In genomic region chr5:16894236-16895057, GRCh38 we compare ENCODE assay signal across 8 cellular contexts. TPM values are rescaled to one million over a fixed set of nuclear protein-coding genes. Genes with fewer than 3 reads are reported as not detected.
DNase-seq lines count a peak whose midpoint lies in the region; ATAC-seq and TF ChIP-seq lines count a peak whose summit lies in the region.

No MANE protein-coding gene starts in this region.

- no peaks in the 10 kb centered on the region for H3K27me3 Mint-ChIP-seq in neural crest cell (ENCODE audit: low read depth)

- no peaks in the 10 kb centered on the region for H3K9me3 Mint-ChIP-seq in neural crest cell

- H3K36me3 Mint-ChIP-seq in neural crest cell (ENCODE audit: low read depth), result no peaks in the 10 kb centered on the region

- peak overlapping the region; percentile 77 for H3K27ac Mint-ChIP-seq in neural crest cell (ENCODE audit: unreplicated experiment)

- H3K4me3 Mint-ChIP-seq in neural crest cell, result peak overlapping the region; percentile 64

- no peak for ATAC-seq in GM19351 (IDR thresholded peaks at IDR 0.05; ENCODE audit: unreplicated experiment)
- ATAC-seq in GM18873 (IDR thresholded peaks at IDR 0.05; ENCODE audit: low FRiP score, unreplicated experiment), result no peak

- TF ChIP-seq CTCF in choroid plexus epithelial cell (conservative IDR thresholded peaks at IDR 0.05; ENCODE audit: low read depth, low read length), result no peak
- no peak for TF ChIP-seq CTCF in neural crest cell (conservative IDR thresholded peaks at IDR 0.05)

- H3K4me1 Mint-ChIP-seq in neural crest cell, result peaks cover 80% of the 10 kb centered on the region

- DNase-seq in ELF-1 (ENCODE audit: low read depth, low spot score) (peak; percentile 84), NCI-H345 treated with DMSO at 0.1 percent for 48 hours (lab: John Stamatoyannopoulos, UW; ENCODE audit: unreplicated experiment) (peak; percentile 22), choroid plexus epithelial cell (ENCODE audit: low read depth) (peak; percentile 93), neural crest cell (ENCODE audit: low read depth, low spot score) (peak; percentile 16), globus pallidus (ENCODE audit: low spot score) (no peak), NOMO-1 (lab: John Stamatoyannopoulos, UW; ENCODE audit: unreplicated experiment in 2 of 2) (no peak)

- H3K4me3 ChIP-seq in choroid plexus epithelial cell (ENCODE audit: low read depth, low read length), result no peak overlapping the region

RNA-seq across cellular contexts. Expression of gene MYO10, which starts 41.6 kb away (rescaled TPM):
- 93.4 and 94.4 TPM in 2 replicates for total RNA-seq in neural crest cell

Comparison
In these comparisons a context has a peak if more than half of its experiments do, and no peak if none do; other contexts are left out.
1. DNase-seq: peak in ELF-1 (single experiment), NCI-H345 treated with DMSO at 0.1 percent for 48 hours (single experiment), choroid plexus epithelial cell (single experiment) and neural crest cell (single experiment); none in globus pallidus (single experiment) and NOMO-1 (0 of 2).